In the genomic region with DNA sequence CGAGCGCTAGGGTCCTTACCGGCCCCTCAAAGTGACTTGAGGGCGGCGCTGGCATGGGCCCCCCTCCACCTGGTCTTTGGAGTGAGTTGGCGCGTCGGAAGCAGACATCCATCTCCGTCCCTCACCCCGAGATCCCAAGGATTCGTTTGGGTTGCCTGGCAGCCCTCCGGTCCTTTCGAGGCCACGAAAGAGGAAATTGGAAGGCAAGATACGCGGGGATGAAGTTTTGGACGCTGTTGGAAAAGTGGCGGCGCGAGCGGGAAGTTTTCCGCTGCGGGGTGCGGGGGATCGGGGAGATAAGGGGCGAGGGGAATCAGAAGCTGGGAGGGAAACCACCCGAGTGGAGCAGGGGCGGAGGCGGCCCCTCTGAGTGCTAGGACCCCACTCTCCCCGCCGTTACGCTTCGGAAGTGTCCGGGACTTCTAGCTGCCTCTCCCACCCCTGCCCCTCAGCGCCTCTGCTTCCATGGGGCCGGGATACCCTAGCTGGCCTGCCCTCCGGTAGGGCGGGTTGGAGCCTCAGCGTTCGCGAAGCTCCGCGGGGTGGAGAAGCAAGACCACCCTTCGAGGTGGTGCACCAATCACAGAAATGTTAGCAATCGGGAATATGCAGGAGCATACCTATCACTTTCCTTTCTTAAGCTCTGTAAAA, we compare ENCODE assay signal across 2 cellular contexts.
TF ChIP-seq lines count a peak whose summit lies in the region.

No MANE protein-coding gene starts in this region.

TF ChIP-seq in SK-N-SH, 30 proteins besides CTCF, POLR2A, EP300 and RAD21:
- TF ChIP-seq REST (IDR thresholded peaks at IDR 0.05; ENCODE audit: low read depth, low read length) (no peak), MXI1 (IDR thresholded peaks at IDR 0.05; ENCODE audit: low read depth, low read length) (no peak), ELF1 (IDR thresholded peaks at IDR 0.05) (no peak), TCF12 (IDR thresholded peaks at IDR 0.05) (no peak), YY1 (IDR thresholded peaks at IDR 0.05; ENCODE audit: low read depth) (no peak), POLR2AphosphoS5 (IDR thresholded peaks at IDR 0.05; ENCODE audit: low read depth, low read length) (no peak), CHD2 (IDR thresholded peaks at IDR 0.05; ENCODE audit: low read length, partially characterized antibody) (no peak), SMC3 (IDR thresholded peaks at IDR 0.05; ENCODE audit: low read depth, low read length) (no peak), FOSL2 (IDR thresholded peaks at IDR 0.05; ENCODE audit: borderline replicate concordance, low read depth) (no peak), MEF2A (IDR thresholded peaks at IDR 0.05; ENCODE audit: borderline replicate concordance, low read depth) (no peak), NFIC (IDR thresholded peaks at IDR 0.05; ENCODE audit: borderline replicate concordance) (no peak), RXRA (IDR thresholded peaks at IDR 0.05; ENCODE audit: borderline replicate concordance, low read depth) (no peak), EZH2phosphoT487 (IDR thresholded peaks at IDR 0.05; ENCODE audit: borderline replicate concordance, low read depth) (no peak), GABPA (IDR thresholded peaks at IDR 0.05; ENCODE audit: low read depth) (no peak)
- TF ChIP-seq, protein P1, sequence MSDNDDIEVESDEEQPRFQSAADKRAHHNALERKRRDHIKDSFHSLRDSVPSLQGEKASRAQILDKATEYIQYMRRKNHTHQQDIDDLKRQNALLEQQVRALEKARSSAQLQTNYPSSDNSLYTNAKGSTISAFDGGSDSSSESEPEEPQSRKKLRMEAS (IDR thresholded peaks at IDR 0.05; ENCODE audit: low read depth), result no peak
- TF ChIP-seq, protein P2, sequence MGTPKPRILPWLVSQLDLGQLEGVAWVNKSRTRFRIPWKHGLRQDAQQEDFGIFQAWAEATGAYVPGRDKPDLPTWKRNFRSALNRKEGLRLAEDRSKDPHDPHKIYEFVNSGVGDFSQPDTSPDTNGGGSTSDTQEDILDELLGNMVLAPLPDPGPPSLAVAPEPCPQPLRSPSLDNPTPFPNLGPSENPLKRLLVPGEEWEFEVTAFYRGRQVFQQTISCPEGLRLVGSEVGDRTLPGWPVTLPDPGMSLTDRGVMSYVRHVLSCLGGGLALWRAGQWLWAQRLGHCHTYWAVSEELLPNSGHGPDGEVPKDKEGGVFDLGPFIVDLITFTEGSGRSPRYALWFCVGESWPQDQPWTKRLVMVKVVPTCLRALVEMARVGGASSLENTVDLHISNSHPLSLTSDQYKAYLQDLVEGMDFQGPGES (IDR thresholded peaks at IDR 0.05; ENCODE audit: low read depth, low read length), result no peak

TF ChIP-seq in SK-N-SH treated with all-trans-retinoic acid at 6 μM for 48 hours, 23 proteins besides CTCF, POLR2A, EP300 and RAD21 (continued from another document):
- TF ChIP-seq POU6F1 (CRISPR knock-in tag; IDR thresholded peaks at IDR 0.05; ENCODE audit: borderline replicate concordance, low read depth) (no peak), GLIS3 (CRISPR knock-in tag; IDR thresholded peaks at IDR 0.05) (no peak), ESRRG (CRISPR knock-in tag; IDR thresholded peaks at IDR 0.05) (no peak), BACH2 (CRISPR knock-in tag; IDR thresholded peaks at IDR 0.05; ENCODE audit: borderline replicate concordance) (no peak), PPARA (CRISPR knock-in tag; IDR thresholded peaks at IDR 0.05; ENCODE audit: borderline replicate concordance) (no peak), ZFP30 (CRISPR knock-in tag; IDR thresholded peaks at IDR 0.05) (no peak), ZNF565 (CRISPR knock-in tag; conservative IDR thresholded peaks at IDR 0.05; ENCODE audit: low read depth) (no peak), ZFP3 (CRISPR knock-in tag; IDR thresholded peaks at IDR 0.05) (no peak), ISL1 (CRISPR knock-in tag; IDR thresholded peaks at IDR 0.05) (no peak), PATZ1 (CRISPR knock-in tag; IDR thresholded peaks at IDR 0.05; ENCODE audit: borderline replicate concordance) (no peak), ZNF8 (CRISPR knock-in tag; IDR thresholded peaks at IDR 0.05) (no peak), SNAI2 (CRISPR knock-in tag; IDR thresholded peaks at IDR 0.05) (no peak)
- TF ChIP-seq, protein P3, sequence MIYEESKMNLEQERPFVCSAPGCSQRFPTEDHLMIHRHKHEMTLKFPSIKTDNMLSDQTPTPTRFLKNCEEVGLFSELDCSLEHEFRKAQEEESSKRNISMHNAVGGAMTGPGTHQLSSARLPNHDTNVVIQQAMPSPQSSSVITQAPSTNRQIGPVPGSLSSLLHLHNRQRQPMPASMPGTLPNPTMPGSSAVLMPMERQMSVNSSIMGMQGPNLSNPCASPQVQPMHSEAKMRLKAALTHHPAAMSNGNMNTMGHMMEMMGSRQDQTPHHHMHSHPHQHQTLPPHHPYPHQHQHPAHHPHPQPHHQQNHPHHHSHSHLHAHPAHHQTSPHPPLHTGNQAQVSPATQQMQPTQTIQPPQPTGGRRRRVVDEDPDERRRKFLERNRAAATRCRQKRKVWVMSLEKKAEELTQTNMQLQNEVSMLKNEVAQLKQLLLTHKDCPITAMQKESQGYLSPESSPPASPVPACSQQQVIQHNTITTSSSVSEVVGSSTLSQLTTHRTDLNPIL (CRISPR knock-in tag; IDR thresholded peaks at IDR 0.05; ENCODE audit: low read depth), result no peak
